Comparison of ENCODE assay signal across 8 cellular contexts in the genomic region with DNA sequence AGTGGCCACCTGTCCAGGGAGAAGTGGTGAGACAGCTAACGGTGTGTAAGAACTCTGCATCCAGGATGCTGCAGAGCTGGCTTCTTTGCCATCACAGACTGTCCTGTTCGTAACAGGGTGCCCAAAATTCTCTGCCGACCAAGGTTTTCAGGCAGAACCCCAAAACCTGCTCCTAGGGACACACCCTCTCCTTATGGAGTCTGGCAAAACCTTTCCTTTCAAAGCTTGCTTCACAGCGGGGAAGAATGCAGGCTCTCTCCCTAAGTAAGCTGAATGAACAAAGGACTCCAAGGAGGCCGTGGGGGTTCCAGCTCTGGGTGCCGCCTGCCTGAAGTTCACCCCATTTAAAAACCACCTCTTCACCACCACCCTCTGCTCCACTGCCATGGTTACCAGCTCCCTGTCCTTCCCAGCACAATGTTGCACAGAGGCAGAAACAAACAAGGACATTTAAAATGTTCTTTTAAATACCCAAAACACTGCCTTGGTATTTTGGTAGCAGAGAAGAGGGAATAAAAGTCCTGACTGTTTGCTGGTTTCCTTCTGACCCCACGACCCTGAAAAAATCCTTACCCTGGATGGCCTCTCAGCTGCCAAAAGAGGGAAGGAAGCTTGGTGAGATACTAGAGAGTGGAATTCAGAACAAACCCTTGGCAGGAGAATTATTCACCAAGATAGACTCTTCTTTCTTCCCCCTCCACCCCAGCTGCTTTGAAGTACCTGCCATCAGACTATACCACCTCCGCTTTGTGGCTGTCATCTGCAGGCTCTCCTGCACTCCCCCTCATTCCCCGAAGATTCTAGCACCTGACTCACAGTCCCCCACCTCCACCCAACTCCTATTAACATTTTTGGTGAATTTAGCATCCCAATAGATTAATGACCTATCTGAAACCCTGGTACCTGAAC. TPM values are rescaled to one million over a fixed set of nuclear protein-coding genes. Genes with fewer than 3 reads are reported as not detected.
DNase-seq lines count a peak whose midpoint lies in the region; ATAC-seq, FAIRE-seq and TF ChIP-seq lines count a peak whose summit lies in the region.

No MANE protein-coding gene starts in this region.

- peak overlapping the region; percentile 100 for H3K27ac ChIP-seq in AG04450 (ENCODE audit: low read depth, low read length)
- peak overlapping the region; percentile 100 for H3K27ac ChIP-seq in parathyroid adenoma

- no peaks in the 10 kb centered on the region for H3K36me3 Mint-ChIP-seq in HFFc6 (ENCODE audit: low read depth)

- FAIRE-seq in HTR-8/SVneo (lab: Jason Lieb, UNC) = no peak

- H3K9me3 Mint-ChIP-seq in HFFc6 = no peaks in the 10 kb centered on the region

- no peak for ATAC-seq in GM21529 (IDR thresholded peaks at IDR 0.05; ENCODE audit: unreplicated experiment)
- ATAC-seq in GM19397 (IDR thresholded peaks at IDR 0.05; ENCODE audit: unreplicated experiment) = no peak

- peaks cover 15% of the 10 kb centered on the region for H3K4me1 ChIP-seq in parathyroid adenoma

- peak overlapping the region; percentile 97 for H3K9ac ChIP-seq in parathyroid adenoma

- CTCF ChIA-PET in AG04450 (lab: Charles Lee) = interaction anchor here (0.5 to 2.0 kb wide), 2 partner anchors 181 to 1966 kb away, joined by 3 to 10 read pairs; no protein-coding TSS in a partner anchor

- H3K27me3 Mint-ChIP-seq in HFFc6 (ENCODE audit: insufficient read depth) = peaks cover 4% of the 10 kb centered on the region

- no peaks in the 10 kb centered on the region for H3K79me2 ChIP-seq in parathyroid adenoma

- H3K4me3 ChIP-seq in AG04450 (ENCODE audit: low read depth, low read length) (peak overlapping the region; percentile 74), parathyroid adenoma (ENCODE audit: low read depth, low read length) (peak overlapping the region; percentile 79)

- H3K4me2 ChIP-seq in parathyroid adenoma (ENCODE audit: low read length) = peak overlapping the region; percentile 99

- H2AFZ ChIP-seq in parathyroid adenoma = peak overlapping the region; percentile 68

- peaks cover 31% of the 10 kb centered on the region for H3K4me1 Mint-ChIP-seq in HFFc6 (ENCODE audit: low read depth)

- TF ChIP-seq CTCF in AG04450 (IDR thresholded peaks at IDR 0.05; ENCODE audit: low read depth, low read length) (no peak), HFFc6 (IDR thresholded peaks at IDR 0.05) (no peak), parathyroid adenoma (IDR thresholded peaks at IDR 0.05) (no peak)

- POLR2A ChIA-PET in AG04450 (lab: Yijun Ruan, JAX) = interaction anchor here (0.5 to 4.6 kb wide), 15 partner anchors 11 to 180 kb away, joined by 3 to 73 read pairs (median 5); no protein-coding TSS in a partner anchor

- H3K9me3 ChIP-seq in AG04450 (ENCODE audit: control insufficient read depth, insufficient read depth, low read length) (no peaks in the 10 kb centered on the region), parathyroid adenoma (ENCODE audit: control insufficient read depth, low read length) (no peaks in the 10 kb centered on the region)

- peak overlapping the region; percentile 100 for H3K27ac Mint-ChIP-seq in HFFc6

- DNase-seq in AG04450 (ENCODE audit: low read depth, low spot score) = no peak
- peak; percentile 34 for DNase-seq in HFFc6
- peak; percentile 64 for DNase-seq in activated CD8-positive, alpha-beta memory T cell treated with anti-CD3 and anti-CD28 coated beads, Interleukin-2, amount 50 U/mL, for 4 hours
- peak; percentile 36 for DNase-seq in fibroblast of gingiva (ENCODE audit: low read depth)
- no peak for DNase-seq in HTR-8/SVneo (ENCODE audit: insufficient read length, low spot score)

- no peaks in the 10 kb centered on the region for H3K36me3 ChIP-seq in parathyroid adenoma (ENCODE audit: control insufficient read depth, insufficient read depth, low read length)

- H3K4me3 Mint-ChIP-seq in HFFc6 = peak overlapping the region; percentile 95

- no peaks in the 10 kb centered on the region for H3K27me3 ChIP-seq in AG04450 (ENCODE audit: control insufficient read depth, insufficient read depth, low read length)
- no peaks in the 10 kb centered on the region for H3K27me3 ChIP-seq in parathyroid adenoma (ENCODE audit: control insufficient read depth, insufficient read depth, low read length)

RNA-seq across cellular contexts. Expression of gene KLF9, which starts 7.1 kb away (rescaled TPM):
- 13.2 and 14.9 TPM in 2 replicates for polyA plus RNA-seq in AG04450 (2011; rRNA removed)
- 14.3 and 15.3 TPM in 2 replicates for polyA minus RNA-seq in AG04450 (2011; rRNA and poly(A)+ RNA removed)
- total RNA-seq in HFFc6 (2021; fragmentation: NEBNext Ultra II Directional; extraction: Animal tissue kit (Norgen Biotek cat#: 25700)) = 10 to 100 TPM in 5 of 6 experiments, 1 to 10 TPM in 1; 7.9 to 15.7 (median 12.4) TPM

Comparison
In these comparisons a context has a peak if more than half of its experiments do, and no peak if none do; other contexts are left out.
1. DNase-seq: peak in HFFc6 (single experiment), activated CD8-positive, alpha-beta memory T cell treated with anti-CD3 and anti-CD28 coated beads, Interleukin-2, amount 50 U/mL, for 4 hours (single experiment) and fibroblast of gingiva (single experiment); none in AG04450 (single experiment) and HTR-8/SVneo (single experiment).